In the genomic region with DNA sequence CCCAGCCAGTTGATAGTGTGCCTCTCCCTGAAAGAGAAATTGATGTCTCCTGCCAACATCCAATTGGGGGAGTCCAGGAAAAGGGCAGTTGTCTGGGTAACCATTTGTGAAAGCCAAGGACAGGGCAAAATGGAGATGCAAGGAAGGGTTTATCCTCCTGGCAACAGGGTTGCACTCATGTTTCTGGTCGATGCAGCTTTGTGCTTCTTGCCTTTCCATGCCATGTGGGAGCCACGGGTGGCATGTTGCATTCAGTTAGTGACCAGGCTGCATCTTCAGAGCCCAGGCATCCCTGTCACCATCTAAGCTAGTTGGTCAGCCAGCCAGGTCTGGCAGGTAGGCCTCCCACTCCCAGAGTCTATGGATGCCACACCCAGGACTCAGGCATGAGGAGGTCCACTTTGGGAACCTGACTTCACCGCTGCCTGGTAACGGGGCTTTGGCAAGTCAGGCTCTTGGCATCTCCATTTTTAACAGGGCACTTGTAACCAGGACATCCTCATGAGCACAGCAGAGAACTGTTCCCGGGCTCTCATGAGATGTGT, we compare ENCODE assay signal across 1 cellular context.
TF ChIP-seq lines count a peak whose summit lies in the region.

No MANE protein-coding gene starts in this region.

TF ChIP-seq in IMR-90, 13 proteins besides CTCF, POLR2A, EP300 and RAD21:
- TF ChIP-seq, protein P1, sequence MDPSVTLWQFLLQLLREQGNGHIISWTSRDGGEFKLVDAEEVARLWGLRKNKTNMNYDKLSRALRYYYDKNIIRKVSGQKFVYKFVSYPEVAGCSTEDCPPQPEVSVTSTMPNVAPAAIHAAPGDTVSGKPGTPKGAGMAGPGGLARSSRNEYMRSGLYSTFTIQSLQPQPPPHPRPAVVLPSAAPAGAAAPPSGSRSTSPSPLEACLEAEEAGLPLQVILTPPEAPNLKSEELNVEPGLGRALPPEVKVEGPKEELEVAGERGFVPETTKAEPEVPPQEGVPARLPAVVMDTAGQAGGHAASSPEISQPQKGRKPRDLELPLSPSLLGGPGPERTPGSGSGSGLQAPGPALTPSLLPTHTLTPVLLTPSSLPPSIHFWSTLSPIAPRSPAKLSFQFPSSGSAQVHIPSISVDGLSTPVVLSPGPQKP (IDR thresholded peaks at IDR 0.05; ENCODE audit: borderline replicate concordance, low read depth, low read length): no peak
- TF ChIP-seq MXI1 (IDR thresholded peaks at IDR 0.05; ENCODE audit: borderline replicate concordance, low read depth, low read length): no peak
